ENCODE assay signal across 35 cellular contexts in the genomic region with DNA sequence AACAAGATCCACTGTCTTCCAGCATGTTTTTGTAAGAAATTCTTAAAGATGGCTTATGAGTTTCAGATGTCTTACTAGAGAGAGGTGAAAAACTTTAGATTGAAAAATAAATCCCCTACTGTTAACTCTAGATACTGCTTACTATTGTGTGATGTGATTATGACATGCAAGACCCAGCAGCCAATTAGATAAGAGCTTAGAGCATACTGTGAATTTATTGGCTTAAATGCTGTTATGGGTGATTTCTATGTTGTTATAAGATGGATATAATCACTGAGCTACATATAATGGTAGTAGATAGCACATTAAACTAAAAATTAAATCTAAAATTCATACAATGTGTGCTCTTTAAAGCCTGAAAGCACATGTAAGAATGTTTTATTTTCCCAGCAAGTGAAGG. TPM values are rescaled to one million over a fixed set of nuclear protein-coding genes. Genes with fewer than 3 reads are reported as not detected.
"Had no signal": no experiment of that assay in that cellular context is flagged by ENCODE, and none has a peak within 500 bp of the region (broad histone marks: within the 10 kb centered on the region; RNA-seq: fewer than 3 reads in every experiment).

A gene with protein sequence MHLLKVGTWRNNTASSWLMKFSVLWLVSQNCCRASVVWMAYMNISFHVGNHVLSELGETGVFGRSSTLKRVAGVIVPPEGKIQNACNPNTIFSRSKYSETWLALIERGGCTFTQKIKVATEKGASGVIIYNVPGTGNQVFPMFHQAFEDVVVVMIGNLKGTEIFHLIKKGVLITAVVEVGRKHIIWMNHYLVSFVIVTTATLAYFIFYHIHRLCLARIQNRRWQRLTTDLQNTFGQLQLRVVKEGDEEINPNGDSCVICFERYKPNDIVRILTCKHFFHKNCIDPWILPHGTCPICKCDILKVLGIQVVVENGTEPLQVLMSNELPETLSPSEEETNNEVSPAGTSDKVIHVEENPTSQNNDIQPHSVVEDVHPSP (minus strand): TSS at position 101 of the 400 bp plus-strand sequence. CDS start 199 bp downstream, outside the sequence.

- H3K4me3 ChIP-seq: MG63 had no signal

- H3K27me3 ChIP-seq: MG63 had no signal

- H3K9me3 ChIP-seq: MG63 had no signal

- H3K36me3 ChIP-seq: MG63 had no signal

- DNase-seq: Karpas-422, Kasumi-1, MG63, MM.1S, MV-4-11, NCI-H1048, NCI-H1092, NCI-H1092 treated with DMSO at 0.1 percent for 48 hours, NCI-H1105, NCI-H1105 treated with DMSO at 0.1 percent for 48 hours, NCI-H1417, NCI-H1417 treated with DMSO at 0.1 percent for 48 hours, NCI-H1436, NCI-H1436 treated with DMSO at 0.1 percent for 48 hours, NCI-H146, NCI-H1694, NCI-H1694 treated with DMSO at 0.1 percent for 48 hours, NCI-H187, NCI-H187 treated with DMSO at 0.1 percent for 48 hours, NCI-H1930, NCI-H2029, NCI-H2029 treated with DMSO at 0.1 percent for 48 hours, NCI-H2081, NCI-H2081 treated with DMSO at 0.1 percent for 48 hours, NCI-H2107, NCI-H2171, NCI-H2171 treated with DMSO at 0.1 percent for 48 hours, NCI-H2227 treated with DMSO at 0.1 percent for 48 hours, NCI-H226, NCI-H345, NCI-H446, NCI-H446 treated with DMSO at 0.1 percent for 48 hours, NCI-H510A, NCI-H510A treated with DMSO at 0.1 percent for 48 hours had no signal

RNA-seq across cellular contexts. Expression of the gene that starts here (rescaled TPM):
- total RNA-seq: LHCN-M2 had no signal
